ENCODE assay signal across 9 cellular contexts in the genomic region with DNA sequence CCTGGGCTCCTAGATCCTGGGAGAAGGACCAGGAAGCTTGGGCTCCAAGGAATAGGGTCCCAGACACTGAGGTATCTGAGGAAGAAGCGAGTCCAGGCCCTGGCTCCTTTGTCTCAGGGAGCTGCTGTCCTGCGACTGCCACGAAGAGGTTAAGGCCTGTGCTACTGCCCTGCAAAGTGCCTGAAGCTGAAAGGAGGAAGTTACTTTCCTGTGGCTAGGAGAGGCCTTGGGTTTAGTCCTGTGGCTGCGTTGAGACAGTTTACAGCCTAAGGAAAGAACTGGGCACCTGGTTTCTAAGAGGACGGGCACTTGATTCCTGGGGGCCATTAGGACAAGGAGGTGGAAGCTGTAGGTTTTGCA. TPM values are rescaled to one million over a fixed set of nuclear protein-coding genes. Genes with fewer than 3 reads are reported as not detected.
A peak's percentile ranks its signal among the peaks of the same experiment; 100 is the strongest.
DNase-seq lines count a peak whose midpoint lies in the region; ATAC-seq and TF ChIP-seq lines count a peak whose summit lies in the region.
"Had no signal": no experiment of that assay in that cellular context is flagged by ENCODE, and none has a peak within 500 bp of the region (broad histone marks: within the 10 kb centered on the region; RNA-seq: fewer than 3 reads in every experiment).

No MANE protein-coding gene starts in this region.

- peaks cover 50% of the 10 kb centered on the region for H3K4me1 Mint-ChIP-seq in stimulated activated memory B cell treated with anti-CD40 and anti-IgM and Interleukin-4, amounts not matched to agents 10 μg/mL and 1 μg/mL and 100 μg/mL, for 72 hours

- no peak for TF ChIP-seq RAD21 in HCT116 (IDR thresholded peaks at IDR 0.05; ENCODE audit: low read depth)

- H3K9me3 Mint-ChIP-seq in stimulated activated memory B cell treated with anti-CD40 and anti-IgM and Interleukin-4, amounts not matched to agents 10 μg/mL and 1 μg/mL and 100 μg/mL, for 72 hours = peaks cover 11% of the 10 kb centered on the region

- H3K27me3 ChIP-seq in HCT116 (ENCODE audit: insufficient read depth, low read length) (no peaks in the 10 kb centered on the region), right cardiac atrium (ENCODE audit: control insufficient read depth, insufficient read depth) (no peaks in the 10 kb centered on the region)

- POLR2A ChIA-PET in HCT116 (lab: Charles Lee) = no interaction called here

- H2AFZ ChIP-seq in HCT116 (ENCODE audit: low read depth, low read length, poor library complexity, severe bottlenecking) = no peak overlapping the region

- peaks cover 32% of the 10 kb centered on the region for H3K27me3 Mint-ChIP-seq in stimulated activated memory B cell treated with anti-CD40 and anti-IgM and Interleukin-4, amounts not matched to agents 10 μg/mL and 1 μg/mL and 100 μg/mL, for 72 hours

- ATAC-seq in HCT116 (no peak), right cardiac atrium (no peak)
- ATAC-seq in stimulated activated memory B cell treated with anti-CD40 and anti-IgM and Interleukin-4, amounts not matched to agents 10 μg/mL and 1 μg/mL and 100 μg/mL, for 72 hours = no peak

- no peak for DNase-seq in HCT116 (ENCODE audit: low read depth, low spot score)
- DNase-seq in UCSD-AML1 (lab: John Stamatoyannopoulos, UW; ENCODE audit: unreplicated experiment) = peak; percentile 73
- peak in 1 of 3 donors; percentile 60 for DNase-seq in right cardiac atrium
- DNase-seq in EL = no peak
- DNase-seq in kidney glomerular epithelial cell (lab: John Stamatoyannopoulos, UW) = no peak
- no peak for DNase-seq in lower leg skin (ENCODE audit: low spot score in 2 of 2)
- DNase-seq in COLO668 (lab: John Stamatoyannopoulos, UW; ENCODE audit: unreplicated experiment) = no peak

- RAD21 ChIA-PET in HCT116 (lab: Charles Lee; ENCODE audit: low non-redundant PET in 1 of 2, low total read pairs in 2 of 2, uncharacterized antibody in 2 of 2, unreplicated experiment in 2 of 2) = no interaction called here

- 0 out of 2 replicates have a peak overlapping the region, but pooled peaks have one; percentile 9 for H3K4me2 ChIP-seq in HCT116 (ENCODE audit: low read length)

- H3K4me3 ChIP-seq in HCT116 (replicated peaks in 1 of 2; ENCODE audit: low read depth in 1 of 2, low read length in 2 of 2) (no peak overlapping the region), right cardiac atrium (ENCODE audit: low read length) (no peak overlapping the region), lower leg skin (ENCODE audit: low read depth, poor library complexity, severe bottlenecking) (no peak overlapping the region)

- WGBS in right cardiac atrium = 32% methylated on average over 5 of the region's 5 CpGs
- 63% methylated on average over 5 of the region's 5 CpGs for WGBS in lower leg skin, 2 donors

- peak overlapping the region; percentile 38; the same call in 1 of the 2 replicates for H3K27ac ChIP-seq in HCT116 (ENCODE audit: low read depth, low read length)
- H3K27ac ChIP-seq in right cardiac atrium (ENCODE audit: low read length) = peak overlapping the region; percentile 49

- peaks cover 41% of the 10 kb centered on the region for H3K79me2 ChIP-seq in HCT116 (ENCODE audit: insufficient read depth, low read length)

- no peaks in the 10 kb centered on the region for H3K9me3 ChIP-seq in HCT116 (ENCODE audit: control insufficient read depth in 1 of 2, insufficient read depth in 1 of 2, low read depth in 1 of 2, low read length in 2 of 2)
- H3K9me3 ChIP-seq in right cardiac atrium (ENCODE audit: control insufficient read depth, low read length) = no peaks in the 10 kb centered on the region

- H3K9me2 ChIP-seq in HCT116 (ENCODE audit: insufficient read depth) = no peaks in the 10 kb centered on the region

- TF ChIP-seq CTCF in HCT116 (IDR thresholded peaks at IDR 0.05 in 2 of 3, conservative IDR thresholded peaks at IDR 0.05 in 1 of 3; ENCODE audit: borderline replicate concordance in 1 of 3, insufficient read depth in 1 of 3, low read depth in 2 of 3, low read length in 2 of 3) = no peak
- TF ChIP-seq CTCF in lower leg skin (IDR thresholded peaks at IDR 0.05) = no peak

- H3K27ac Mint-ChIP-seq in stimulated activated memory B cell treated with anti-CD40 and anti-IgM and Interleukin-4, amounts not matched to agents 10 μg/mL and 1 μg/mL and 100 μg/mL, for 72 hours = no peak overlapping the region

- CTCF ChIA-PET in HCT116 (lab: Charles Lee) = no interaction called here

- TF ChIP-seq POLR2A in HCT116 (IDR thresholded peaks at IDR 0.05; ENCODE audit: borderline replicate concordance, extremely low read depth, insufficient read depth, insufficient read length) (no peak), lower leg skin (IDR thresholded peaks at IDR 0.05) (no peak)

- BruUV-seq in HCT116 (replicated peaks; lab: Mats Ljungman, UMichigan) = no TSS peak

- H4K20me1 ChIP-seq in HCT116 (ENCODE audit: insufficient read depth) = no peaks in the 10 kb centered on the region

- no peak overlapping the region for H3K9ac ChIP-seq in HCT116 (ENCODE audit: low read length)

- H3K4me3 Mint-ChIP-seq in stimulated activated memory B cell treated with anti-CD40 and anti-IgM and Interleukin-4, amounts not matched to agents 10 μg/mL and 1 μg/mL and 100 μg/mL, for 72 hours = peak overlapping the region; percentile 40

- intact Hi-C loops in HCT116 (cut with micrococcal nuclease) = no loop called here
- intact Hi-C loops in right cardiac atrium (cut with DNase I) = no loop called here
- intact Hi-C loops in lower leg skin (cut with DNase I; ENCODE audit: low total_unique reads) = no loop called here

- H3K4me1 ChIP-seq in HCT116 (ENCODE audit: control insufficient read depth in 1 of 2, insufficient read depth in 2 of 2, low read length in 2 of 2) (peaks cover 4 to 32% of the 10 kb centered on the region in 2 experiments; a peak in 3 of 4 replicates), right cardiac atrium (ENCODE audit: control insufficient read depth, insufficient read depth, low read length) (peaks cover 7% of the 10 kb centered on the region)

- H3K36me3 ChIP-seq in HCT116 (ENCODE audit: control insufficient read depth in 1 of 2, insufficient read depth in 2 of 2, low read length in 2 of 2) = peaks cover 17 to 20% of the 10 kb centered on the region in 2 experiments

- peaks cover 23% of the 10 kb centered on the region for H3K36me3 Mint-ChIP-seq in stimulated activated memory B cell treated with anti-CD40 and anti-IgM and Interleukin-4, amounts not matched to agents 10 μg/mL and 1 μg/mL and 100 μg/mL, for 72 hours

TF ChIP-seq in HCT116, 20 proteins besides CTCF, POLR2A, EP300 and RAD21:
- TF ChIP-seq, protein P1, sequence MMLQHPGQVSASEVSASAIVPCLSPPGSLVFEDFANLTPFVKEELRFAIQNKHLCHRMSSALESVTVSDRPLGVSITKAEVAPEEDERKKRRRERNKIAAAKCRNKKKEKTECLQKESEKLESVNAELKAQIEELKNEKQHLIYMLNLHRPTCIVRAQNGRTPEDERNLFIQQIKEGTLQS (IDR thresholded peaks at IDR 0.05) = no peak
- TF ChIP-seq ZFX (IDR thresholded peaks at IDR 0.05) = no peak
- no peak for TF ChIP-seq EZH2phosphoT487 (IDR thresholded peaks at IDR 0.05; ENCODE audit: borderline replicate concordance)
- TF ChIP-seq, protein P2, sequence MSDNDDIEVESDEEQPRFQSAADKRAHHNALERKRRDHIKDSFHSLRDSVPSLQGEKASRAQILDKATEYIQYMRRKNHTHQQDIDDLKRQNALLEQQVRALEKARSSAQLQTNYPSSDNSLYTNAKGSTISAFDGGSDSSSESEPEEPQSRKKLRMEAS (IDR thresholded peaks at IDR 0.05) = no peak
- no peak for TF ChIP-seq SP1 (IDR thresholded peaks at IDR 0.05; ENCODE audit: low read depth)
- no peak for TF ChIP-seq ELF1 (IDR thresholded peaks at IDR 0.05; ENCODE audit: borderline replicate concordance, low read depth)
- TF ChIP-seq TCF7L2 (IDR thresholded peaks at IDR 0.05; ENCODE audit: borderline replicate concordance, extremely low read depth, insufficient read depth, insufficient read length) = no peak
- no peak for TF ChIP-seq EZH2 (IDR thresholded peaks at IDR 0.05)
- TF ChIP-seq YY1 (IDR thresholded peaks at IDR 0.05; ENCODE audit: extremely low read depth, insufficient replicate concordance, low read depth, low read length) = no peak

RNA-seq across cellular contexts. Expression of a gene that starts 2.8 kb away (rescaled TPM):
- total RNA-seq in HCT116 (2021; ENCODE audit: unreplicated experiment) (79.6 TPM), right cardiac atrium (100 to 1,000 TPM in 2 of 4 donors, 10 to 100 TPM in 2; 83.0 to 303 (median 113) TPM), lower leg skin (10 to 100 TPM; 20.4 to 49.2 (median 33.6) TPM)
- polyA plus RNA-seq in HCT116 (2012) = 81.0 and 102 TPM in 2 replicates
- polyA plus RNA-seq in right cardiac atrium = 110 TPM

RNA-seq across cellular contexts. Expression of a gene that starts 11.5 kb away (rescaled TPM):
- total RNA-seq in HCT116 (2021; ENCODE audit: unreplicated experiment) = 2.8 TPM
- polyA plus RNA-seq in HCT116 (2012) = 1.8 and 2.3 TPM in 2 replicates
- total RNA-seq in right cardiac atrium = not detected
- polyA plus RNA-seq in right cardiac atrium = 0.02 TPM
- not detected for total RNA-seq in lower leg skin
- total RNA-seq: myocyte had no signal

RNA-seq across cellular contexts. Expression of a gene that starts 38.6 kb away (rescaled TPM):
- not detected for total RNA-seq in HCT116 (2021; ENCODE audit: unreplicated experiment)
- polyA plus RNA-seq in HCT116 (2012) = 0.07 and 0.10 TPM in 2 replicates
- not detected for total RNA-seq in right cardiac atrium
- polyA plus RNA-seq in right cardiac atrium = 0.05 TPM
- total RNA-seq in lower leg skin = not detected
- total RNA-seq: myocyte had no signal

RNA-seq across cellular contexts. Expression of a gene that starts 46.4 kb away (rescaled TPM):
- total RNA-seq in HCT116 (2021; ENCODE audit: unreplicated experiment) (0.25 TPM), right cardiac atrium (under 1 TPM; 0.20 to 0.71 (median 0.58) TPM), lower leg skin (under 1 TPM in 2 of 4 donors, not detected in 2; 0.04 to 0.23 TPM)
- polyA plus RNA-seq in HCT116 (2012) = 0.26 and 0.29 TPM in 2 replicates
- 0.20 TPM for polyA plus RNA-seq in right cardiac atrium
- total RNA-seq: myocyte had no signal
